ENCODE assay signal across 23 cellular contexts in genomic region chr16:2710021-2710710, GRCh38. TPM values are rescaled to one million over a fixed set of nuclear protein-coding genes. Genes with fewer than 3 reads are reported as not detected.
"Had no signal": no experiment of that assay in that cellular context is flagged by ENCODE, and none has a peak within 500 bp of the region (broad histone marks: within the 10 kb centered on the region; RNA-seq: fewer than 3 reads in every experiment).

No MANE protein-coding gene starts in this region.

- H3K4me1 ChIP-seq: ascending aorta, breast epithelium, parathyroid adenoma, tibial artery had no signal

- H2AFZ ChIP-seq: parathyroid adenoma had no signal

- H3K27me3 Mint-ChIP-seq: activated naive CD4-positive, alpha-beta T cell treated with anti-CD3 and anti-CD28 coated beads, Interleukin-2, amount 50 U/mL, for 24 hours; T-cell had no signal

- DNase-seq: activated CD4-positive, alpha-beta T cell treated with anti-CD3 and anti-CD28 coated beads, Interleukin-2, amount 10 ng/mL, durations not matched to agents 24 days and 14 days; activated CD4-positive, CD25-positive, alpha-beta regulatory T cell; activated gamma-delta T cell; activated T-cell treated with anti-CD3 and anti-CD28 coated beads, Interleukin-2, amount 50 U/mL, for 72 hours; cerebellar nuclear complex; effector CD8-positive, alpha-beta T cell; esophagus squamous epithelium; heart right ventricle; kidney glomerular epithelial cell; left ventricle myocardium superior; naive thymus-derived CD8-positive, alpha-beta T cell; stimulated activated CD8-positive, alpha-beta memory T cell treated with anti-CD3 and anti-CD28 coated beads, Interleukin-4, amount 100 ng/mL, for 48 hours; stimulated activated naive CD4-positive, alpha-beta T cell had no signal

- H3K4me3 Mint-ChIP-seq: activated CD4-positive, alpha-beta T cell treated with anti-CD3 and anti-CD28 coated beads, Interleukin-2, amount 10 ng/mL, durations not matched to agents 24 days and 14 days; activated naive CD4-positive, alpha-beta T cell treated with anti-CD3 and anti-CD28 coated beads, Interleukin-2, amount 50 U/mL, for 24 hours; activated T-cell treated with anti-CD3 and anti-CD28 coated beads, Interleukin-2, amount 50 U/mL, for 72 hours; memory B cell; naive thymus-derived CD8-positive, alpha-beta T cell; T-cell had no signal

- H3K27me3 ChIP-seq: ascending aorta, breast epithelium, heart right ventricle had no signal

- H3K4me3 ChIP-seq: ascending aorta, breast epithelium, esophagus squamous epithelium, heart right ventricle, smooth muscle cell, tibial artery had no signal

- H3K79me2 ChIP-seq: parathyroid adenoma had no signal

- H3K4me2 ChIP-seq: smooth muscle cell had no signal

- H3K9me3 ChIP-seq: ascending aorta, breast epithelium, esophagus squamous epithelium, heart right ventricle, neutrophil, tibial artery had no signal

- H3K9ac ChIP-seq: parathyroid adenoma had no signal

- H3K27ac Mint-ChIP-seq: activated CD4-positive, alpha-beta T cell treated with anti-CD3 and anti-CD28 coated beads, Interleukin-2, amount 10 ng/mL, durations not matched to agents 24 days and 14 days; activated naive CD4-positive, alpha-beta T cell treated with anti-CD3 and anti-CD28 coated beads, Interleukin-2, amount 50 U/mL, for 24 hours; activated T-cell treated with anti-CD3 and anti-CD28 coated beads, Interleukin-2, amount 50 U/mL, for 72 hours; memory B cell; T-cell had no signal

- ATAC-seq: activated T-cell treated with anti-CD3 and anti-CD28 coated beads, Interleukin-2, amount 50 U/mL, for 72 hours; heart right ventricle; left ventricle myocardium superior; naive thymus-derived CD8-positive, alpha-beta T cell; sciatic nerve; T-cell had no signal

- H3K9me3 Mint-ChIP-seq: activated CD4-positive, alpha-beta T cell treated with anti-CD3 and anti-CD28 coated beads, Interleukin-2, amount 10 ng/mL, durations not matched to agents 24 days and 14 days; activated naive CD4-positive, alpha-beta T cell treated with anti-CD3 and anti-CD28 coated beads, Interleukin-2, amount 50 U/mL, for 24 hours; activated T-cell treated with anti-CD3 and anti-CD28 coated beads, Interleukin-2, amount 50 U/mL, for 72 hours; memory B cell; naive thymus-derived CD8-positive, alpha-beta T cell; T-cell had no signal

- H3K27ac ChIP-seq: ascending aorta, breast epithelium, heart right ventricle, neutrophil, parathyroid adenoma, tibial artery had no signal

RNA-seq across cellular contexts. Expression of gene PRSS27, which starts 9.9 kb away (rescaled TPM):
- total RNA-seq: ascending aorta had no signal
